9 cellular contexts compared by ENCODE assay signal in the genomic region with DNA sequence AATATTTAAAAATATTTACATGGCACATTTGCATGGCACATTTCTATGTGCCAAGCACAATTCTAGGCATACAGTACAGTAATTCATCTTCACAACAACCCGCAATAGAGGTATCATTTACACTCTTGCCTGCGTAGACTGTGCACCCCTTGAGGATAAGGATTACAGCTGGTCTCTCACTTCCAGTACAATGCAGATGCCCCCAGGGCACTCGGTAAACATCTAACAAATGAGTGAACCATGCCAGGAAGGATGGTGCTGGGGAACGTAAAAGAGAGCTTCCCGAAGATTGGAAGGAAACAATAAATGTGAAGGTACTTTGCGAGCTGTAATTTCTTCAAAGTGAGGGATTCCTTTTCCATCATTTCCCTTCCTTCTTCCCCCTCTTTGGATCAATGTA. TPM values are rescaled to one million over a fixed set of nuclear protein-coding genes. Genes with fewer than 3 reads are reported as not detected.
DNase-seq lines count a peak whose midpoint lies in the region; ATAC-seq and TF ChIP-seq lines count a peak whose summit lies in the region.
"Had no signal": no experiment of that assay in that cellular context is flagged by ENCODE, and none has a peak within 500 bp of the region (broad histone marks: within the 10 kb centered on the region; RNA-seq: fewer than 3 reads in every experiment).

No MANE protein-coding gene starts in this region.

- peaks cover 26% of the 10 kb centered on the region for H3K36me3 Mint-ChIP-seq in T-helper 1 cell treated with Interleukin-12 subunit alpha and Interleukin-12 subunit beta and Interleukin-4 antibody, amounts not matched to agents 30 μg/mL and 1 μg/mL, for 36 hours (ENCODE audit: low read depth)
- H3K36me3 Mint-ChIP-seq in T-helper 17 cell (ENCODE audit: low read depth) = no peaks in the 10 kb centered on the region

- peak overlapping the region; percentile 66 to 98 (median 83) for H3K4me3 ChIP-seq in stomach

- 28 to 41% (median 30%) methylated on average over 6 of the region's 6 CpGs for WGBS in stomach, 5 donors

- no peak for DNase-seq in T-helper 1 cell
- no peak for DNase-seq in T-helper 17 cell
- DNase-seq in foreskin keratinocyte = peak in 1 of 2 donors; percentile 7
- no peak for DNase-seq in stomach
- DNase-seq in NCI-H1436 (lab: John Stamatoyannopoulos, UW) = no peak
- DNase-seq in pons (ENCODE audit: low spot score) = no peak
- DNase-seq: DMS 273 treated with DMSO at 0.1 percent for 48 hours had no signal

- H3K4me1 ChIP-seq in foreskin keratinocyte (peaks cover 11% of the 10 kb centered on the region), stomach (peaks cover 19 to 37% (median 34%) of the 10 kb centered on the region in 4 donors)

- peaks cover 30% of the 10 kb centered on the region for H3K4me1 Mint-ChIP-seq in T-helper 1 cell treated with Interleukin-12 subunit alpha and Interleukin-12 subunit beta and Interleukin-4 antibody, amounts not matched to agents 30 μg/mL and 1 μg/mL, for 36 hours (ENCODE audit: low read depth)
- peaks cover 23% of the 10 kb centered on the region for H3K4me1 Mint-ChIP-seq in T-helper 17 cell

- intact Hi-C loops in stomach (cut with DNase I; ENCODE audit: low total_unique reads) = no loop called here

- no peaks in the 10 kb centered on the region for H3K9me3 Mint-ChIP-seq in T-helper 1 cell treated with Interleukin-12 subunit alpha and Interleukin-12 subunit beta and Interleukin-4 antibody, amounts not matched to agents 30 μg/mL and 1 μg/mL, for 36 hours

- H3K4me3 Mint-ChIP-seq in T-helper 1 cell treated with Interleukin-12 subunit alpha and Interleukin-12 subunit beta and Interleukin-4 antibody, amounts not matched to agents 30 μg/mL and 1 μg/mL, for 36 hours = peak overlapping the region; percentile 87
- H3K4me3 Mint-ChIP-seq in T-helper 17 cell = peak overlapping the region; percentile 96

- TF ChIP-seq EP300 in stomach (IDR thresholded peaks at IDR 0.05) = no peak

- H3K27ac ChIP-seq in foreskin keratinocyte (peak overlapping the region; percentile 58), stomach (peak overlapping the region in 4 of 5 donors; percentile 93 to 96 (median 95))

- peak overlapping the region; percentile 75 for H3K27ac Mint-ChIP-seq in T-helper 1 cell treated with Interleukin-12 subunit alpha and Interleukin-12 subunit beta and Interleukin-4 antibody, amounts not matched to agents 30 μg/mL and 1 μg/mL, for 36 hours
- H3K27ac Mint-ChIP-seq in T-helper 17 cell = peak overlapping the region; percentile 96

- no peak for TF ChIP-seq POLR2A in stomach (IDR thresholded peaks at IDR 0.05)

- H3K27me3 Mint-ChIP-seq in T-helper 1 cell treated with Interleukin-12 subunit alpha and Interleukin-12 subunit beta and Interleukin-4 antibody, amounts not matched to agents 30 μg/mL and 1 μg/mL, for 36 hours (ENCODE audit: low read depth) = peaks cover 9% of the 10 kb centered on the region
- H3K27me3 Mint-ChIP-seq in T-helper 17 cell = no peaks in the 10 kb centered on the region

- peaks cover 37 to 38% (median 38%) of the 10 kb centered on the region in 4 donors for H3K36me3 ChIP-seq in stomach

- no peak for TF ChIP-seq CTCF in foreskin keratinocyte (conservative IDR thresholded peaks at IDR 0.05)
- no peak for TF ChIP-seq CTCF in stomach (IDR thresholded peaks at IDR 0.05)

- H3K9me3 ChIP-seq in T-helper 17 cell (ENCODE audit: control insufficient read depth, low read length, poor library complexity, severe bottlenecking) (no peaks in the 10 kb centered on the region), stomach (no peaks in the 10 kb centered on the region)

- H3K27me3 ChIP-seq in foreskin keratinocyte (no peaks in the 10 kb centered on the region), stomach (no peaks in the 10 kb centered on the region)

- ATAC-seq in T-helper 17 cell (no peak), foreskin keratinocyte (no peak), HG03342 (IDR thresholded peaks at IDR 0.05; ENCODE audit: unreplicated experiment) (no peak)

RNA-seq across cellular contexts. Expression of gene PRPF19, which starts 1.3 kb away (rescaled TPM):
- total RNA-seq in T-helper 17 cell = 10 to 100 TPM; 66.7 to 87.5 TPM
- total RNA-seq in foreskin keratinocyte = 70.3 and 88.3 TPM in 2 replicates
- 133 and 152 TPM in 2 replicates for polyA plus RNA-seq in foreskin keratinocyte
- 10 to 100 TPM in 4 of 5 donors, 1 to 10 TPM in 1; 3.5 to 71.9 (median 41.9) TPM for total RNA-seq in stomach
- polyA plus RNA-seq in stomach = 10 to 100 TPM; 54.7 to 86.1 (median 67.2) TPM

RNA-seq across cellular contexts. Expression of gene TMEM109, which starts 8.9 kb away (rescaled TPM):
- total RNA-seq in T-helper 17 cell = 10 to 100 TPM; 42.8 to 52.7 TPM
- total RNA-seq in foreskin keratinocyte = 61.9 and 67.3 TPM in 2 replicates
- 71.2 and 75.8 TPM in 2 replicates for polyA plus RNA-seq in foreskin keratinocyte
- total RNA-seq in stomach = 10 to 100 TPM; 27.4 to 97.0 (median 80.8) TPM
- polyA plus RNA-seq in stomach = 100 to 1,000 TPM in 1 of 3 donors, 10 to 100 TPM in 2; 31.2 to 122 (median 50.1) TPM

RNA-seq across cellular contexts. Expression of gene TMEM132A, which starts 19.2 kb away (rescaled TPM):
- total RNA-seq in T-helper 17 cell (not detected), foreskin keratinocyte (79.5 and 103 TPM in 2 replicates), stomach (100 to 1,000 TPM in 1 of 5 donors, 10 to 100 TPM in 3, 1 to 10 TPM in 1; 8.4 to 142 (median 29.2) TPM)
- polyA plus RNA-seq in foreskin keratinocyte (73.2 and 93.9 TPM in 2 replicates), stomach (10 to 100 TPM in 2 of 3 donors, 1 to 10 TPM in 1; 8.4 to 62.9 (median 25.2) TPM)

RNA-seq across cellular contexts. Expression of gene ZP1, which starts 37.7 kb away (rescaled TPM):
- total RNA-seq in T-helper 17 cell (not detected), foreskin keratinocyte (not detected in 2 replicates), stomach (under 1 TPM in 1 of 5 donors, not detected in 4; 0.72 TPM)
- polyA plus RNA-seq in foreskin keratinocyte (not detected in 2 replicates), stomach (1 to 10 TPM in 2 of 3 donors, under 1 TPM in 1; 0.43 to 8.6 (median 4.1) TPM)

RNA-seq across cellular contexts. Expression of gene SLC15A3, which starts 46.9 kb away (rescaled TPM):
- total RNA-seq in T-helper 17 cell (10 to 100 TPM in 1 of 2 donors, 1 to 10 TPM in 1; 3.5 to 11.2 TPM), foreskin keratinocyte (2.6 and 7.5 TPM in 2 replicates), stomach (10 to 100 TPM in 3 of 5 donors, 1 to 10 TPM in 2; 7.9 to 29.5 (median 13.4) TPM)
- polyA plus RNA-seq in foreskin keratinocyte (2.4 and 10.3 TPM in 2 replicates), stomach (10 to 100 TPM; 25.8 to 33.6 (median 32.2) TPM)

Comparison
In these comparisons a context has a peak if more than half of its experiments do, and no peak if none do; other contexts are left out.
1. RNA of gene TMEM132A, which starts 19.2 kb away (total RNA-seq): 79.5 to 103 TPM in foreskin keratinocyte and 8.4 to 142 TPM in stomach; not detected in T-helper 17 cell; every median in the first group is over 4 times any median in the second.